Comparison of ENCODE assay signal across 8 cellular contexts in the genomic region with DNA sequence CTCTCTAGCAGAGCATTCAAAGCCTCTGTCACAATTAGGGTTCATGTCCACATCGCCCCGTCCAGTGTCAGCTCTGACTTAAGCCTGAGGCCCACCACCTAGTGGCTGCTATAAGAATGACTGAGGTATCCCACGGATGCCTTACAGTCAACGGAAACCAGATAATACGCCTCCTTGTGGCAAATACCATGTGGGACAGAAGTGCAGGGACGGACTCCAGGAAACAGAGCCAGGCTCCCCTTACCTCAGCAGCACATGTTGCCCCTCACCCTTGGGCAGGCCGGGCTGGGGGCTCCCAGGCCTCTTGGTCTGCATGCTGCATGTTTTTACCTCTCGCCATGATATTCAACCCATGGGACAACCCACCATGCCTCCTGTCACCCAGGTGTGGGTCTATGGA.
DNase-seq lines count a peak whose midpoint lies in the region; ATAC-seq and TF ChIP-seq lines count a peak whose summit lies in the region.

No MANE protein-coding gene starts in this region.

- POLR2A ChIA-PET in AG04449 (lab: Yijun Ruan, JAX): interaction anchor here (0.7 kb wide), 1 partner anchor 605 kb away, joined by 3 read pairs; no protein-coding TSS in a partner anchor

- H3K4me3 ChIP-seq in AG04449 (ENCODE audit: low read depth, low read length): no peak overlapping the region
- H3K4me3 ChIP-seq in GM12875 (ENCODE audit: low read depth, low read length): no peak overlapping the region
- no peak overlapping the region for H3K4me3 ChIP-seq in astrocyte of the cerebellum (ENCODE audit: low read depth, low read length)

- in situ Hi-C loops in astrocyte of the cerebellum (cut with HindIII; ENCODE audit: low sequenced_read_pairs): no loop called here

- ATAC-seq in HG03571 (IDR thresholded peaks at IDR 0.05; ENCODE audit: unreplicated experiment): no peak

- DNase-seq in AG04449 (ENCODE audit: low read depth, low spot score): no peak
- DNase-seq in HUDEP-2 (lab: John Stamatoyannopoulos, UW; ENCODE audit: unreplicated experiment in 76 of 76): peak in 65 of 76 experiments; percentile 4 to 83 (median 45)
- DNase-seq in RPMI8226: peak; percentile 85
- DNase-seq in astrocyte of the cerebellum (ENCODE audit: low read depth): peak; percentile 31
- peak; percentile 86 for DNase-seq in iris pigment epithelial cell (ENCODE audit: low read depth)
- peak; percentile 11 for DNase-seq in stimulated activated CD8-positive, alpha-beta memory T cell treated with anti-CD3 and anti-CD28 coated beads, Interleukin-12 subunit alpha, Interleukin-12 subunit beta, amount 100 ng/mL, for 1 hour (ENCODE audit: low read depth)

- TF ChIP-seq CTCF in AG04449 (IDR thresholded peaks at IDR 0.05; ENCODE audit: insufficient read depth, low read length, missing control alignments) (peak; percentile 66), GM12875 (IDR thresholded peaks at IDR 0.05; ENCODE audit: borderline replicate concordance, insufficient read depth, low read depth, low read length) (peak; percentile 90), astrocyte of the cerebellum (IDR thresholded peaks at IDR 0.05; ENCODE audit: low read depth, low read length, missing control alignments) (peak; percentile 72)

- CTCF ChIA-PET in AG04449 (lab: Yijun Ruan, JAX): interaction anchor here (0.6 to 16.9 kb wide), 43 partner anchors 8 to 1183 kb away, joined by 3 to 616 read pairs (median 4); a partner anchor contains a TSS
